ENCODE assay signal across 8 cellular contexts in the genomic region with DNA sequence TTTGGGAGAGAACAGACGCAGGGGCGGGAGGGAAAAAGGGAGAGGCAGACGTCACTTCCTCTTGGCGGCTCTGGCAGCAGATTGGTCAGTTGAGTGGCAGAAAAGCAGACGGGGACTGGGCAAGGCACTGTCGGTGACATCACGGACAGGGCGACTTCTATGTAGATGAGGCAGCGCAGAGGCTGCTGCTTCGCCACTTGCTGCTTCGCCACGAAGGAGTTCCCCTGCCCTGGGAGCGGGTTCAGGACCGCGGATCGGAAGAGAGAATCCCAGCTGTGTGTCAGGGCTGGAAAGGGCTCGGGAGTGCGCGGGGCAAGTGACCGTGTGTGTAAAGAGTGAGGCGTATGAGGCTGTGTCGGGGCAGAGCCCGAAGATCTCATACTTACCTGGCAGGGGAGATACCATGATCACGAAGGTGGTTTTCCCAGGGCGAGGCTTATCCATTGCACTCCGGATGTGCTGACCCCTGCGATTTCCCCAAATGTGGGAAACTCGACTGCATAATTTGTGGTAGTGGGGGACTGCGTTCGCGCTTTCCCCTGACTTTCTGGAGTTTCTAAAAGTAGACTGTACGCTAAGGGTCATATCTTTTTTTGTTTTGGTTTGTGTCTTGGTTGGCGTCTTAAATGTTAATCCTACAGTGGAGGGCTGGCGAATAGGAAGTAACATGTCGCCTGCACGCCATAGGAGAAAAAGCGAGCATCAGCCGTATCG.
DNase-seq lines count a peak whose midpoint lies in the region; ATAC-seq and TF ChIP-seq lines count a peak whose summit lies in the region.
"Not testable (repeated sequence)": the region's sequence is repeated elsewhere in the genome, so short reads cannot be mapped to it uniquely, and the experiment has no call there.

A gene (plus strand): TSS at position 379 of the 714 bp plus-strand sequence.

- not testable (repeated sequence) for H4K20me1 ChIP-seq in BLaER1

- peak within 1 kb of the TSS; percentile 82 for H3K9ac ChIP-seq in BLaER1

- H3K36me3 ChIP-seq in BLaER1: not testable (repeated sequence)

- TF ChIP-seq CTCF in choroid plexus epithelial cell (conservative IDR thresholded peaks at IDR 0.05; ENCODE audit: low read depth, low read length): not testable (repeated sequence)

- H3K4me2 ChIP-seq in BLaER1: peak within 1 kb of the TSS; percentile 93

- not testable (repeated sequence) for H3K9me3 ChIP-seq in BLaER1

- DNase-seq in NCI-H526 (lab: John Stamatoyannopoulos, UW) (peak; percentile 98 to 100), choroid plexus epithelial cell (ENCODE audit: low read depth) (peak; percentile 100), kidney tubule cell (ENCODE audit: low spot score) (peak; percentile 100)
- DNase-seq in activated CD4-positive, alpha-beta T cell treated with anti-CD3 and anti-CD28 coated beads for 4 hours: peak; percentile 76 to 83
- peak; percentile 85 for DNase-seq in stimulated activated CD4-positive, alpha-beta T cell treated with anti-CD3 and anti-CD28 coated beads, Interleukin-15, amount 100 ng/mL, for 24 hours

- H3K4me3 ChIP-seq in BLaER1: peak within 1 kb of the TSS; percentile 65
- peak within 1 kb of the TSS; percentile 55 for H3K4me3 ChIP-seq in choroid plexus epithelial cell (ENCODE audit: low read depth, low read length)

- peaks cover 20% of the 10 kb centered on the region for H3K4me1 ChIP-seq in BLaER1

- ATAC-seq in GM19372 (IDR thresholded peaks at IDR 0.05; ENCODE audit: low read depth, unreplicated experiment) (peak; percentile 100), HG03469 (IDR thresholded peaks at IDR 0.05; ENCODE audit: unreplicated experiment) (peak; percentile 89)

- not testable (repeated sequence) for H3K27me3 ChIP-seq in BLaER1

- peak within 1 kb of the TSS; percentile 87 for H3K27ac ChIP-seq in BLaER1

Comparison
In these comparisons a context has a peak if more than half of its experiments do, and no peak if none do; other contexts are left out.
1. Peak in every context shown above with its lines: DNase-seq, ATAC-seq, H3K4me3 ChIP-seq and H3K27ac ChIP-seq.